In genomic region chr2:86256982-86257381, GRCh38 we compare ENCODE assay signal across 25 cellular contexts. TPM values are rescaled to one million over a fixed set of nuclear protein-coding genes. Genes with fewer than 3 reads are reported as not detected.
A peak's percentile ranks its signal among the peaks of the same experiment; 100 is the strongest.
DNase-seq lines count a peak whose midpoint lies in the region; ATAC-seq, FAIRE-seq and TF ChIP-seq lines count a peak whose summit lies in the region.
"Had no signal": no experiment of that assay in that cellular context is flagged by ENCODE, and none has a peak within 500 bp of the region (broad histone marks: within the 10 kb centered on the region; RNA-seq: fewer than 3 reads in every experiment).

No MANE protein-coding gene starts in this region.

- H3K4me1 ChIP-seq in foreskin keratinocyte, result peaks cover 9% of the 10 kb centered on the region
- H3K4me1 ChIP-seq: Peyer's patch had no signal

- peak overlapping the region; percentile 28 for H3K27ac ChIP-seq in foreskin keratinocyte
- H3K27ac ChIP-seq: KMS-11, Peyer's patch, SK-N-MC had no signal

- H3K4me3 ChIP-seq in bronchial epithelial cell (ENCODE audit: low read depth, low read length), result no peak overlapping the region
- H3K4me3 ChIP-seq: Peyer's patch, SK-N-MC had no signal

- H3K4me1 Mint-ChIP-seq in neural crest cell, result peaks cover 4% of the 10 kb centered on the region
- H3K4me1 Mint-ChIP-seq: IgD-negative memory B cell had no signal

- DNase-seq in COLO829 (ENCODE audit: low spot score) (peak; percentile 34), bronchial epithelial cell (ENCODE audit: low read depth) (peak; percentile 36), foreskin keratinocyte (peak in 1 of 2 donors; percentile 55), neural crest cell (ENCODE audit: low read depth, low spot score) (no peak), omental fat pad (ENCODE audit: low spot score) (no peak)
- DNase-seq: DMS153, DND-41, H7, NCI-H1092, NCI-H1417 treated with DMSO at 0.1 percent for 48 hours, NCI-H1694 treated with DMSO at 0.1 percent for 48 hours, NCI-H2081, NCI-H2227 treated with DMSO at 0.1 percent for 48 hours, NCI-H526 treated with DMSO at 0.1 percent for 48 hours, OCI-M1, Peyer's patch, SIG-M5 had no signal

- TF ChIP-seq CTCF in bronchial epithelial cell (IDR thresholded peaks at IDR 0.05; ENCODE audit: insufficient read depth, low read length, severe bottlenecking) (no peak), foreskin keratinocyte (conservative IDR thresholded peaks at IDR 0.05) (no peak), neural crest cell (conservative IDR thresholded peaks at IDR 0.05) (no peak), omental fat pad (IDR thresholded peaks at IDR 0.05) (no peak)

- H3K27me3 ChIP-seq in bronchial epithelial cell (ENCODE audit: control insufficient read depth, insufficient read depth, low read length) (no peaks in the 10 kb centered on the region), foreskin keratinocyte (no peaks in the 10 kb centered on the region)
- H3K27me3 ChIP-seq: Peyer's patch had no signal

- peak; percentile 70 for ATAC-seq in foreskin keratinocyte
- no peak for ATAC-seq in HG03159 (IDR thresholded peaks at IDR 0.05; ENCODE audit: unreplicated experiment)
- ATAC-seq in HG03095 (IDR thresholded peaks at IDR 0.05; ENCODE audit: unreplicated experiment), result no peak
- ATAC-seq in omental fat pad (ENCODE audit: low FRiP score), result no peak
- ATAC-seq in HG03378 (IDR thresholded peaks at IDR 0.05; ENCODE audit: unreplicated experiment), result no peak

- FAIRE-seq in bronchial epithelial cell (lab: Jason Lieb, UNC), result no peak
- FAIRE-seq: GM12892, GM19239 had no signal

- H3K36me3 ChIP-seq in bronchial epithelial cell (ENCODE audit: control insufficient read depth, insufficient read depth, low read length), result no peaks in the 10 kb centered on the region
- H3K36me3 ChIP-seq: Peyer's patch had no signal

- no peaks in the 10 kb centered on the region for H3K9me3 Mint-ChIP-seq in neural crest cell

- H3K36me3 Mint-ChIP-seq in neural crest cell (ENCODE audit: low read depth), result no peaks in the 10 kb centered on the region
- H3K36me3 Mint-ChIP-seq: IgD-negative memory B cell had no signal

- H3K27ac Mint-ChIP-seq in neural crest cell (ENCODE audit: unreplicated experiment), result peak overlapping the region; percentile 68
- H3K27ac Mint-ChIP-seq: IgD-negative memory B cell had no signal

- H3K4me3 Mint-ChIP-seq in neural crest cell, result no peak overlapping the region
- H3K4me3 Mint-ChIP-seq: IgD-negative memory B cell had no signal

- H3K27me3 Mint-ChIP-seq in neural crest cell (ENCODE audit: low read depth), result no peaks in the 10 kb centered on the region

RNA-seq across cellular contexts. Expression of gene MRPL35, which starts 57.7 kb away (rescaled TPM):
- 24.2 and 26.8 TPM in 2 replicates for total RNA-seq in bronchial epithelial cell
- total RNA-seq in foreskin keratinocyte, result 51.6 and 54.3 TPM in 2 replicates
- 41.1 and 47.9 TPM in 2 replicates for polyA plus RNA-seq in foreskin keratinocyte
- total RNA-seq in neural crest cell, result 36.9 and 45.7 TPM in 2 replicates
- 10 to 100 TPM; 19.3 to 29.8 (median 23.2) TPM for total RNA-seq in omental fat pad

Comparison
In these comparisons a context has a peak if more than half of its experiments do, and no peak if none do; other contexts are left out.
1. DNase-seq: peak in COLO829 (single experiment) and bronchial epithelial cell (single experiment); none in neural crest cell (single experiment) and omental fat pad (single experiment).